Comparison of ENCODE assay signal across 29 cellular contexts in genomic region chr7:29974286-29974685, GRCh38.
"Had no signal": no experiment of that assay in that cellular context is flagged by ENCODE, and none has a peak within 500 bp of the region (broad histone marks: within the 10 kb centered on the region; RNA-seq: fewer than 3 reads in every experiment).

No MANE protein-coding gene starts in this region.

- H3K4me3 Mint-ChIP-seq: activated B cell treated with CpG ODN at 0.5 μM for 24 hours; activated CD8-positive, alpha-beta T cell treated with anti-CD3 and anti-CD28 coated beads for 36 hours; activated naive CD8-positive, alpha-beta T cell; activated T-cell treated with anti-CD3 and anti-CD28 coated beads, Interleukin-2, amount 50 U/mL, for 4 hours; activated T-helper 17 cell treated with anti-CD3 and anti-CD28 coated beads, Interleukin-2, amount 50 U/mL, for 72 hours; endodermal cell; T-helper 17 cell; T-helper 2 cell treated with Interferon-gamma antibody and Interleukin-4, amounts not matched to agents 5 μg/mL and 100 μg/mL, for 36 hours had no signal

- H3K27ac Mint-ChIP-seq: activated B cell treated with CpG ODN at 0.5 μM for 24 hours; activated CD8-positive, alpha-beta T cell treated with anti-CD3 and anti-CD28 coated beads for 36 hours; activated naive CD8-positive, alpha-beta T cell; activated T-helper 17 cell treated with anti-CD3 and anti-CD28 coated beads, Interleukin-2, amount 50 U/mL, for 72 hours; endodermal cell; T-helper 17 cell; T-helper 2 cell treated with Interferon-gamma antibody and Interleukin-4, amounts not matched to agents 5 μg/mL and 100 μg/mL, for 36 hours had no signal

- H3K27me3 Mint-ChIP-seq: activated B cell treated with CpG ODN at 0.5 μM for 24 hours had no signal

- H3K36me3 Mint-ChIP-seq: activated naive CD8-positive, alpha-beta T cell had no signal

- H3K4me1 Mint-ChIP-seq: activated T-helper 17 cell treated with anti-CD3 and anti-CD28 coated beads, Interleukin-2, amount 50 U/mL, for 72 hours had no signal

- DNase-seq: activated B cell treated with CpG ODN at 0.5 μM for 24 hours; activated CD4-positive, alpha-beta T cell treated with anti-CD3 and anti-CD28 coated beads, Interleukin-2, amount 50 U/mL, for 1 hour; activated CD4-positive, alpha-beta T cell treated with anti-CD3 and anti-CD28 coated beads, Interleukin-2, amount 50 U/mL, for 48 hours; activated CD8-positive, alpha-beta memory T cell treated with anti-CD3 and anti-CD28 coated beads for 24 hours; activated CD8-positive, alpha-beta T cell treated with anti-CD3 and anti-CD28 coated beads for 36 hours; activated effector memory CD4-positive, alpha-beta T cell treated with Interleukin-2 at 50 U/mL for 16 hours; activated gamma-delta T cell treated with Interleukin-2 at 50 U/mL for 16 hours; activated naive CD4-positive, alpha-beta T cell treated with anti-CD3 and anti-CD28 coated beads, Interleukin-2, amount 50 U/mL, for 16 hours; activated naive CD4-positive, alpha-beta T cell treated with Interleukin-2 at 50 U/mL for 16 hours; activated T-cell treated with anti-CD3 and anti-CD28 coated beads, Interleukin-2, amount 50 U/mL, for 4 hours; amygdala; aorta; body of pancreas; central memory CD4-positive, alpha-beta T cell; cortex of kidney; dermis blood vessel endothelial cell; effector memory CD4-positive, alpha-beta T cell; endodermal cell; foreskin fibroblast; head of caudate nucleus; T-helper 1 cell; T-helper 17 cell; T1000; WERI-Rb-1 had no signal

- ATAC-seq: activated CD4-positive, CD25-positive, alpha-beta regulatory T cell treated with anti-CD3 and anti-CD28 coated beads, Interleukin-2, amount 50 U/mL, for 24 hours; activated CD8-positive, alpha-beta T cell treated with anti-CD3 and anti-CD28 coated beads for 36 hours; activated T-cell treated with anti-CD3 and anti-CD28 coated beads, Interleukin-2, amount 50 U/mL, for 4 hours; activated T-helper 17 cell treated with anti-CD3 and anti-CD28 coated beads, Interleukin-2, amount 50 U/mL, for 72 hours; body of pancreas; esophagus mucosa; T-helper 17 cell had no signal

- H3K9me3 Mint-ChIP-seq: activated B cell treated with CpG ODN at 0.5 μM for 24 hours; activated CD8-positive, alpha-beta T cell treated with anti-CD3 and anti-CD28 coated beads for 36 hours; activated T-cell treated with anti-CD3 and anti-CD28 coated beads, Interleukin-2, amount 50 U/mL, for 4 hours; activated T-helper 17 cell treated with anti-CD3 and anti-CD28 coated beads, Interleukin-2, amount 50 U/mL, for 72 hours; endodermal cell; T-helper 2 cell treated with Interferon-gamma antibody and Interleukin-4, amounts not matched to agents 5 μg/mL and 100 μg/mL, for 36 hours had no signal
